Comparison of ENCODE assay signal across 10 cellular contexts in genomic region chr4:1715002-1715761, GRCh38. TPM values are rescaled to one million over a fixed set of nuclear protein-coding genes. Genes with fewer than 3 reads are reported as not detected.
DNase-seq lines count a peak whose midpoint lies in the region; ATAC-seq and TF ChIP-seq lines count a peak whose summit lies in the region.
"Had no signal": no experiment of that assay in that cellular context is flagged by ENCODE, and none has a peak within 500 bp of the region (broad histone marks: within the 10 kb centered on the region; RNA-seq: fewer than 3 reads in every experiment).

No MANE protein-coding gene starts in this region.

- H3K27ac Mint-ChIP-seq in T-helper 1 cell treated with Interleukin-12 subunit alpha and Interleukin-12 subunit beta and Interleukin-4 antibody, amounts not matched to agents 30 μg/mL and 1 μg/mL, for 36 hours = peak overlapping the region; percentile 59
- H3K27ac Mint-ChIP-seq in activated naive CD8-positive, alpha-beta T cell = peak overlapping the region; percentile 64

- H3K9me2 ChIP-seq in Karpas-422 (replicated peaks; ENCODE audit: insufficient read depth, low read length) = no peaks in the 10 kb centered on the region

- no peaks in the 10 kb centered on the region for H3K9me3 Mint-ChIP-seq in T-helper 1 cell treated with Interleukin-12 subunit alpha and Interleukin-12 subunit beta and Interleukin-4 antibody, amounts not matched to agents 30 μg/mL and 1 μg/mL, for 36 hours
- H3K9me3 Mint-ChIP-seq in activated naive CD8-positive, alpha-beta T cell (ENCODE audit: low read depth) = no peaks in the 10 kb centered on the region

- WGBS in psoas muscle, 3 donors = 43 to 65% (median 51%) methylated on average over 16 of the region's 16 CpGs

- ATAC-seq in psoas muscle (no peak), GM21528 (IDR thresholded peaks at IDR 0.05; ENCODE audit: low FRiP score, unreplicated experiment) (no peak)

- intact Hi-C loops in psoas muscle (cut with DNase I) = no loop called here

- H3K4me3 ChIP-seq in Karpas-422 (ENCODE audit: low read length) (peak overlapping the region; percentile 92), psoas muscle (no peak overlapping the region)
- H3K4me3 ChIP-seq: dorsolateral prefrontal cortex had no signal

- H3K36me3 ChIP-seq in Karpas-422 (ENCODE audit: insufficient read depth, low read length) = peaks cover 4% of the 10 kb centered on the region
- H3K36me3 ChIP-seq in psoas muscle (ENCODE audit: insufficient read depth in 1 of 2, low read depth in 1 of 2) = peaks cover 0 to 28% of the 10 kb centered on the region in 2 donors

- H3K4me1 ChIP-seq in Karpas-422 (ENCODE audit: low read length) = peaks cover 63% of the 10 kb centered on the region
- peaks cover 51% of the 10 kb centered on the region for H3K4me1 ChIP-seq in psoas muscle

- no peak for DNase-seq in T-helper 1 cell
- DNase-seq in Karpas-422 = no peak
- DNase-seq in psoas muscle = no peak
- no peak for DNase-seq in KG1 (lab: John Stamatoyannopoulos, UW)
- DNase-seq in cerebellum (ENCODE audit: low spot score) = no peak
- DNase-seq: NCI-H1694 had no signal

- no peak for TF ChIP-seq CTCF in psoas muscle (IDR thresholded peaks at IDR 0.05)

- H3K27ac ChIP-seq in Karpas-422 (ENCODE audit: low read length) = peak overlapping the region; percentile 75
- peak overlapping the region; percentile 32 for H3K27ac ChIP-seq in psoas muscle

- peaks cover 55% of the 10 kb centered on the region for H4K20me1 ChIP-seq in Karpas-422 (ENCODE audit: insufficient read depth, low read depth, low read length)

- peaks cover 50% of the 10 kb centered on the region for H3K4me1 Mint-ChIP-seq in T-helper 1 cell treated with Interleukin-12 subunit alpha and Interleukin-12 subunit beta and Interleukin-4 antibody, amounts not matched to agents 30 μg/mL and 1 μg/mL, for 36 hours (ENCODE audit: low read depth)
- peaks cover 41% of the 10 kb centered on the region for H3K4me1 Mint-ChIP-seq in activated naive CD8-positive, alpha-beta T cell (ENCODE audit: low read depth)

- peak overlapping the region; percentile 77 for H3K4me2 ChIP-seq in Karpas-422 (ENCODE audit: low read depth, low read length, poor library complexity, severe bottlenecking)

- H3K79me2 ChIP-seq in Karpas-422 (ENCODE audit: low read length) = peaks cover 85% of the 10 kb centered on the region

- H2AFZ ChIP-seq in Karpas-422 (ENCODE audit: low read length) = no peak overlapping the region

- peaks cover 18% of the 10 kb centered on the region for H3K36me3 Mint-ChIP-seq in T-helper 1 cell treated with Interleukin-12 subunit alpha and Interleukin-12 subunit beta and Interleukin-4 antibody, amounts not matched to agents 30 μg/mL and 1 μg/mL, for 36 hours (ENCODE audit: low read depth)
- H3K36me3 Mint-ChIP-seq in activated naive CD8-positive, alpha-beta T cell = peaks cover 8% of the 10 kb centered on the region

- H3K4me3 Mint-ChIP-seq in T-helper 1 cell treated with Interleukin-12 subunit alpha and Interleukin-12 subunit beta and Interleukin-4 antibody, amounts not matched to agents 30 μg/mL and 1 μg/mL, for 36 hours = peak overlapping the region; percentile 99
- peak overlapping the region; percentile 99 for H3K4me3 Mint-ChIP-seq in activated naive CD8-positive, alpha-beta T cell

- no peaks in the 10 kb centered on the region for H3K27me3 Mint-ChIP-seq in T-helper 1 cell treated with Interleukin-12 subunit alpha and Interleukin-12 subunit beta and Interleukin-4 antibody, amounts not matched to agents 30 μg/mL and 1 μg/mL, for 36 hours (ENCODE audit: low read depth)
- H3K27me3 Mint-ChIP-seq in activated naive CD8-positive, alpha-beta T cell = no peaks in the 10 kb centered on the region

- no peaks in the 10 kb centered on the region for H3K9me3 ChIP-seq in Karpas-422 (ENCODE audit: low read length)
- no peaks in the 10 kb centered on the region for H3K9me3 ChIP-seq in psoas muscle

- H3K9ac ChIP-seq in Karpas-422 (ENCODE audit: low read length) = peak overlapping the region; percentile 95

- no peaks in the 10 kb centered on the region for H3K27me3 ChIP-seq in Karpas-422 (ENCODE audit: low read length)
- H3K27me3 ChIP-seq in psoas muscle (ENCODE audit: insufficient read depth in 3 of 3, low read length in 2 of 3) = no peaks in the 10 kb centered on the region
- H3K27me3 ChIP-seq: dorsolateral prefrontal cortex had no signal

RNA-seq across cellular contexts. Expression of gene SLBP, which starts 3.1 kb away (rescaled TPM):
- 82.1 and 92.4 TPM in 2 replicates for total RNA-seq in Karpas-422 (2014; rRNA removed; shearing (Covaris generic); ENCODE audit: low replicate concordance)
- 10 to 100 TPM; 15.5 to 17.1 (median 16.2) TPM for total RNA-seq in psoas muscle
- polyA plus RNA-seq in psoas muscle = 10 to 100 TPM; 15.4 to 18.8 (median 18.6) TPM
- total RNA-seq in cerebellum = 25.5 TPM

RNA-seq across cellular contexts. Expression of gene TMEM129, which starts 5.9 kb away (rescaled TPM):
- total RNA-seq in Karpas-422 (2014; rRNA removed; shearing (Covaris generic); ENCODE audit: low replicate concordance) = 21.8 and 39.4 TPM in 2 replicates
- total RNA-seq in psoas muscle (10 to 100 TPM; 11.8 to 43.6 (median 27.0) TPM), cerebellum (13.5 TPM)
- polyA plus RNA-seq in psoas muscle = 10 to 100 TPM; 31.6 to 40.3 (median 32.9) TPM

RNA-seq across cellular contexts. Expression of gene TACC3, which starts 6.1 kb away (rescaled TPM):
- 22.0 and 37.6 TPM in 2 replicates for total RNA-seq in Karpas-422 (2014; rRNA removed; shearing (Covaris generic); ENCODE audit: low replicate concordance)
- total RNA-seq in psoas muscle = 1 to 10 TPM; 2.7 to 3.5 (median 3.0) TPM
- 1 to 10 TPM; 2.2 to 4.8 (median 2.6) TPM for polyA plus RNA-seq in psoas muscle
- total RNA-seq in cerebellum = 8.7 TPM

RNA-seq across cellular contexts. Expression of gene FAM53A, which starts 31.1 kb away (rescaled TPM):
- 1.5 and 3.6 TPM in 2 replicates for total RNA-seq in Karpas-422 (2014; rRNA removed; shearing (Covaris generic); ENCODE audit: low replicate concordance)
- 1 to 10 TPM in 3 of 4 donors, under 1 TPM in 1; 0.71 to 1.9 (median 1.4) TPM for total RNA-seq in psoas muscle
- 1 to 10 TPM in 2 of 3 donors, under 1 TPM in 1; 0.76 to 1.4 (median 1.3) TPM for polyA plus RNA-seq in psoas muscle
- 1.6 TPM for total RNA-seq in cerebellum
